Comparison of ENCODE assay signal across 25 cellular contexts in the genomic region with DNA sequence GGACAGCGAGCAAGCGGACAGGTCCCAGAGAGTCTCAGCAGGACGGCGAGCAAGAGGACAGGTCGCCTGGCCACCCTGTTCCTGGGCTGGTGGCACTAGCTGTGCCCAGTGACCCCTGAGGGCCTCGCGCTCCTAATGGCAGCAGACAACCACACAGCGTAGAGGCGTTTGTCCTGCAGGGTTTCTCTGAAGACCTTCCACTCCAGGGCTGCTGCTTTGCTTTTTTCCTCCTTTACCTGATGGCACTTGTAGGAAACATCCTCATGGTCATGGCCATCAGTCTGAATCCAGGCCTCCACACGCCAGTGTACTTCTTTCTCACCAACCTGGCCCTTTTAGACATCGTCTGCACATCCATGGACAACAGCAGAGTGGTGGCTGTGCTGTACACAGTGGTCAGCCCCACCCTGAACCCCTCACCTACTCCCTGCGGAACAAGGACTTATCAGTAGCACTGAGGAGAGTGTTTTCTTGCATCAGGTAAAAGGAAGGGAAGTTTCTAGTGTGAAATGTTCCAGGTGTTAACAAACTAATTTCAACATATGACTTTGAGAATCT. TPM values are rescaled to one million over a fixed set of nuclear protein-coding genes. Genes with fewer than 3 reads are reported as not detected.
"Had no signal": no experiment of that assay in that cellular context is flagged by ENCODE, and none has a peak within 500 bp of the region (broad histone marks: within the 10 kb centered on the region; RNA-seq: fewer than 3 reads in every experiment).

No MANE protein-coding gene starts in this region.

- H3K27ac ChIP-seq: foreskin keratinocyte, hepatocyte, neural progenitor cell had no signal

- H3K36me3 ChIP-seq: neural progenitor cell had no signal

- DNase-seq: activated B cell treated with CpG ODN at 0.5 μM for 24 hours; activated CD4-positive, alpha-beta T cell treated with anti-CD3 and anti-CD28 coated beads for 4 hours; activated T-cell treated with anti-CD3 and anti-CD28 coated beads, Interleukin-2, amount 50 U/mL, for 1 hour; aorta; caudate nucleus; effector CD4-positive, alpha-beta T cell; erythroblast; foreskin keratinocyte; left ventricle myocardium superior; mammary epithelial cell; naive thymus-derived CD8-positive, alpha-beta T cell; retina; stimulated activated CD4-positive, alpha-beta T cell treated with anti-CD3 and anti-CD28 coated beads, Interleukin-2, amount 100 ng/mL, for 48 hours; stimulated activated naive CD4-positive, alpha-beta T cell treated with Interleukin-2 at 50 U/mL for 16 hours; T-cell; T1000 had no signal

- H3K4me1 ChIP-seq: foreskin keratinocyte, neural progenitor cell had no signal

- H3K36me3 Mint-ChIP-seq: brain, neural progenitor cell had no signal

- H3K4me1 Mint-ChIP-seq: activated B cell treated with CpG ODN at 0.5 μM for 24 hours, brain, mesothelial cell of epicardium, neural progenitor cell had no signal

- H3K27me3 ChIP-seq: foreskin keratinocyte, hepatocyte, neural progenitor cell had no signal

- H3K4me3 Mint-ChIP-seq: activated B cell treated with CpG ODN at 0.5 μM for 24 hours; brain; dendritic cell treated with granulocyte-macrophage colony-stimulating factor and Interleukin-4, amounts not matched to agents 40 ng/mL and 50 ng/mL, for 4 days; mesothelial cell of epicardium; naive thymus-derived CD8-positive, alpha-beta T cell; neural progenitor cell; T-cell had no signal

- ATAC-seq: activated naive CD4-positive, alpha-beta T cell treated with anti-CD3 and anti-CD28 coated beads, Interleukin-2, amount 50 U/mL, for 72 hours; foreskin keratinocyte; left ventricle myocardium superior; naive thymus-derived CD8-positive, alpha-beta T cell; T-cell had no signal

- H3K27me3 Mint-ChIP-seq: progenitor cell of endocrine pancreas had no signal

- H3K27ac Mint-ChIP-seq: activated B cell treated with CpG ODN at 0.5 μM for 24 hours; activated naive CD4-positive, alpha-beta T cell treated with anti-CD3 and anti-CD28 coated beads, Interleukin-2, amount 50 U/mL, for 72 hours; brain; dendritic cell treated with granulocyte-macrophage colony-stimulating factor and Interleukin-4, amounts not matched to agents 40 ng/mL and 50 ng/mL, for 4 days; mesothelial cell of epicardium; naive thymus-derived CD8-positive, alpha-beta T cell; neural progenitor cell; progenitor cell of endocrine pancreas; T-cell had no signal

- H3K4me3 ChIP-seq: hepatocyte, neural progenitor cell had no signal

RNA-seq across cellular contexts. Expression of a gene that starts 56.7 kb away (rescaled TPM):
- total RNA-seq: activated B cell treated with CpG ODN at 0.5 μM for 24 hours; activated naive CD4-positive, alpha-beta T cell treated with anti-CD3 and anti-CD28 coated beads, Interleukin-2, amount 50 U/mL, for 72 hours; aorta; foreskin keratinocyte; left ventricle myocardium superior; naive thymus-derived CD8-positive, alpha-beta T cell; omental fat pad; ureter had no signal
